30 cellular contexts compared by ENCODE assay signal in genomic region chr15:78397382-78397781, GRCh38. TPM values are rescaled to one million over a fixed set of nuclear protein-coding genes. Genes with fewer than 3 reads are reported as not detected.
"Had no signal": no experiment of that assay in that cellular context is flagged by ENCODE, and none has a peak within 500 bp of the region (broad histone marks: within the 10 kb centered on the region; RNA-seq: fewer than 3 reads in every experiment).

No MANE protein-coding gene starts in this region.

- H3K27ac ChIP-seq: ascending aorta, esophagus muscularis mucosa, ovary, thoracic aorta, uterus, WERI-Rb-1 had no signal

- ATAC-seq: activated CD4-positive, CD25-positive, alpha-beta regulatory T cell treated with anti-CD3 and anti-CD28 coated beads, Interleukin-2, amount 50 U/mL, for 24 hours had no signal

- H3K27ac Mint-ChIP-seq: activated naive CD4-positive, alpha-beta T cell treated with anti-CD3 and anti-CD28 coated beads for 36 hours; activated naive CD8-positive, alpha-beta T cell treated with anti-CD3 and anti-CD28 coated beads for 36 hours; activated T-helper 1 cell treated with anti-CD3 and anti-CD28 coated beads, Interleukin-12 subunit alpha, Interleukin-12 subunit beta, Interleukin-2, Interleukin-4 antibody, amounts not matched to agents 30 ng/mL and 10 ng/mL and 1 ng/mL, durations not matched to agents 14 hours and 24 hours and 36 hours; nephron progenitor cell; progenitor cell of endocrine pancreas; stimulated activated naive CD8-positive, alpha-beta T cell treated with anti-CD3 and anti-CD28 coated beads, Interleukin-15, Interleukin-2, amounts not matched to agents 100 ng/mL and 50 ng/mL, for 24 hours had no signal

- H3K4me1 ChIP-seq: ascending aorta, uterus had no signal

- H3K9me3 ChIP-seq: adrenal gland, ascending aorta, esophagus muscularis mucosa, ovary, thoracic aorta, uterus had no signal

- H3K36me3 ChIP-seq: adrenal gland, ascending aorta, esophagus muscularis mucosa, ovary, thoracic aorta, uterus, WERI-Rb-1 had no signal

- FAIRE-seq: frontal cortex, keratinocyte had no signal

- H3K9me3 Mint-ChIP-seq: activated naive CD4-positive, alpha-beta T cell treated with anti-CD3 and anti-CD28 coated beads for 36 hours; activated naive CD8-positive, alpha-beta T cell treated with anti-CD3 and anti-CD28 coated beads for 36 hours; activated T-helper 1 cell treated with anti-CD3 and anti-CD28 coated beads, Interleukin-12 subunit alpha, Interleukin-12 subunit beta, Interleukin-2, Interleukin-4 antibody, amounts not matched to agents 30 ng/mL and 10 ng/mL and 1 ng/mL, durations not matched to agents 14 hours and 24 hours and 36 hours; nephron progenitor cell; stimulated activated naive CD8-positive, alpha-beta T cell treated with anti-CD3 and anti-CD28 coated beads, Interleukin-15, Interleukin-2, amounts not matched to agents 100 ng/mL and 50 ng/mL, for 24 hours; type B pancreatic cell had no signal

- H3K4me3 ChIP-seq: adrenal gland, ascending aorta, esophagus muscularis mucosa, ovary, skin epidermis, thoracic aorta, uterus had no signal

- H3K36me3 Mint-ChIP-seq: activated naive CD8-positive, alpha-beta T cell treated with anti-CD3 and anti-CD28 coated beads for 36 hours; brain; type B pancreatic cell had no signal

- H3K27me3 ChIP-seq: ascending aorta, ovary, uterus had no signal

- DNase-seq: activated CD4-positive, alpha-beta T cell treated with anti-CD3 and anti-CD28 coated beads for 48 hours; activated CD4-positive, alpha-beta T cell treated with anti-CD3 and anti-CD28 coated beads, Interleukin-2, amount 50 U/mL, for 48 hours; activated CD8-positive, alpha-beta memory T cell treated with anti-CD3 and anti-CD28 coated beads for 24 hours; activated effector memory CD4-positive, alpha-beta T cell treated with anti-CD3 and anti-CD28 coated beads, Interleukin-2, amount 50 U/mL, for 16 hours; activated naive CD4-positive, alpha-beta T cell treated with anti-CD3 and anti-CD28 coated beads for 36 hours; activated naive CD8-positive, alpha-beta T cell treated with anti-CD3 and anti-CD28 coated beads for 36 hours; cortex of kidney; glutamatergic neuron; nephron progenitor cell; stimulated activated CD4-positive, alpha-beta T cell treated with anti-CD3 and anti-CD28 coated beads, Interleukin-12 subunit alpha, Interleukin-12 subunit beta, amount 100 ng/mL, for 4 hours; T-helper 1 cell; uterus; WERI-Rb-1 had no signal

- H3K4me3 Mint-ChIP-seq: activated naive CD4-positive, alpha-beta T cell treated with anti-CD3 and anti-CD28 coated beads for 36 hours; activated naive CD8-positive, alpha-beta T cell treated with anti-CD3 and anti-CD28 coated beads for 36 hours; activated T-helper 1 cell treated with anti-CD3 and anti-CD28 coated beads, Interleukin-12 subunit alpha, Interleukin-12 subunit beta, Interleukin-2, Interleukin-4 antibody, amounts not matched to agents 30 ng/mL and 10 ng/mL and 1 ng/mL, durations not matched to agents 14 hours and 24 hours and 36 hours; brain; nephron progenitor cell; stimulated activated naive CD8-positive, alpha-beta T cell treated with anti-CD3 and anti-CD28 coated beads, Interleukin-15, Interleukin-2, amounts not matched to agents 100 ng/mL and 50 ng/mL, for 24 hours; type B pancreatic cell had no signal

- H3K4me1 Mint-ChIP-seq: activated naive CD8-positive, alpha-beta T cell treated with anti-CD3 and anti-CD28 coated beads for 36 hours had no signal

- H3K27me3 Mint-ChIP-seq: activated naive CD8-positive, alpha-beta T cell treated with anti-CD3 and anti-CD28 coated beads for 36 hours; stimulated activated naive CD8-positive, alpha-beta T cell treated with anti-CD3 and anti-CD28 coated beads, Interleukin-15, Interleukin-2, amounts not matched to agents 100 ng/mL and 50 ng/mL, for 24 hours had no signal

RNA-seq across cellular contexts. Expression of gene CRABP1, which starts 57.2 kb away (rescaled TPM):
- total RNA-seq: activated naive CD8-positive, alpha-beta T cell treated with anti-CD3 and anti-CD28 coated beads for 36 hours; activated T-helper 1 cell treated with anti-CD3 and anti-CD28 coated beads, Interleukin-12 subunit alpha, Interleukin-12 subunit beta, Interleukin-2, Interleukin-4 antibody, amounts not matched to agents 30 ng/mL and 10 ng/mL and 1 ng/mL, durations not matched to agents 14 hours and 24 hours and 36 hours; ascending aorta; cardiac septum; esophagus muscularis mucosa; renal cortical epithelial cell; subcutaneous adipose tissue had no signal
- polyA plus RNA-seq: keratinocyte had no signal
